ENCODE assay signal across 9 cellular contexts in the genomic region with DNA sequence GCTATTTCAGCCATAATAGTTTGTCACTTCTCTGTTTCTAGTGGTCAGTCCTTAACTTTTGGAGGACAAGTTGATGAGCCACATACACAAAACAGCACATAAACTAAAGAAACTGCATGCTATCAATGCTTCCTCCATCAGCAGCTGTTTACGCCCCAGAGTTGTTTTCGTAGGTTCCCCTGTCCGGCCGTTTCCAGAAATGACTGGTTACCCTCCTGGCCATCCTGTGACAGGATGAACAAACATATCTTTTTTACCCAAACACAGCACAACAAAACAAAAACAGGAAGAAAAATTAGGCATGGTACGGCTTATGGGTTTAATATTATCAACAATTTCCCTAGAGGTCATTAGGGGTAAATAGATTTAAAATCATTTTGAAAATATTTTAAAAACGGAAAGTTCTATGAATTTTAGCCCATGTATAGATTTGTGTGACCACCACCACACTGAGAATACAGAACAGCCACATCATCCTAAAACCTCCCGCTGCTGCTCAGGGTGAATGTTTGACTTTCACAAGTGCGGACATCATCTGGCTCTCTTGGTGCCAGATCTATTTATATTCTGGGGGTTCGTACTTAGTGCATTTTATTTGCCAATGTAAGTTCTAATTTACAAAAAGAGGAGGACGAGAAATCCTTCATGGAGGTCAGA.
DNase-seq lines count a peak whose midpoint lies in the region; ATAC-seq and TF ChIP-seq lines count a peak whose summit lies in the region.
"Had no signal": no experiment of that assay in that cellular context is flagged by ENCODE, and none has a peak within 500 bp of the region (broad histone marks: within the 10 kb centered on the region; RNA-seq: fewer than 3 reads in every experiment).

No MANE protein-coding gene starts in this region.

- H3K4me3 Mint-ChIP-seq in nephron progenitor cell = no peak overlapping the region
- no peak overlapping the region for H3K4me3 Mint-ChIP-seq in stimulated activated naive CD8-positive, alpha-beta T cell treated with anti-CD3 and anti-CD28 coated beads, Interleukin-15, amount 100 ng/mL, for 72 hours

- H3K36me3 ChIP-seq in SJCRH30 = no peaks in the 10 kb centered on the region

- ATAC-seq in GM18867 (IDR thresholded peaks at IDR 0.05; ENCODE audit: unreplicated experiment) (peak; percentile 79), HG02588 (IDR thresholded peaks at IDR 0.05; ENCODE audit: unreplicated experiment) (peak; percentile 76)
- ATAC-seq in stimulated activated naive CD8-positive, alpha-beta T cell treated with anti-CD3 and anti-CD28 coated beads, Interleukin-15, amount 100 ng/mL, for 72 hours = no peak

- H3K4me3 ChIP-seq in SJCRH30 = no peak overlapping the region

- H3K27ac Mint-ChIP-seq in nephron progenitor cell = peak overlapping the region; percentile 74
- no peak overlapping the region for H3K27ac Mint-ChIP-seq in stimulated activated naive CD8-positive, alpha-beta T cell treated with anti-CD3 and anti-CD28 coated beads, Interleukin-15, amount 100 ng/mL, for 72 hours

- peaks cover 8% of the 10 kb centered on the region for H3K4me1 ChIP-seq in SJCRH30

- peaks cover 13% of the 10 kb centered on the region for H3K36me3 Mint-ChIP-seq in nephron progenitor cell (ENCODE audit: low read depth)

- H3K9me3 ChIP-seq in SJCRH30 (replicated peaks) = no peaks in the 10 kb centered on the region

- H3K4me1 Mint-ChIP-seq in nephron progenitor cell = peaks cover 65% of the 10 kb centered on the region
- peaks cover 28% of the 10 kb centered on the region for H3K4me1 Mint-ChIP-seq in stimulated activated naive CD8-positive, alpha-beta T cell treated with anti-CD3 and anti-CD28 coated beads, Interleukin-15, amount 100 ng/mL, for 72 hours

- DNase-seq in SJCRH30 = no peak
- no peak for DNase-seq in nephron progenitor cell
- DNase-seq in central memory CD4-positive, alpha-beta T cell = no peak
- no peak for DNase-seq in NCI-H510A (lab: John Stamatoyannopoulos, UW)
- DNase-seq in stimulated activated naive CD8-positive, alpha-beta T cell treated with anti-CD3 and anti-CD28 coated beads, Interleukin-15, amount 100 ng/mL, for 72 hours = no peak
- no peak for DNase-seq in NCI-H1930 (lab: John Stamatoyannopoulos, UW)
- DNase-seq: activated gamma-delta T cell had no signal

- peak overlapping the region; percentile 22; the same call in 1 of the 2 replicates for H3K27ac ChIP-seq in SJCRH30

- no peaks in the 10 kb centered on the region for H3K9me3 Mint-ChIP-seq in nephron progenitor cell
- no peaks in the 10 kb centered on the region for H3K9me3 Mint-ChIP-seq in stimulated activated naive CD8-positive, alpha-beta T cell treated with anti-CD3 and anti-CD28 coated beads, Interleukin-15, amount 100 ng/mL, for 72 hours

- no peak for TF ChIP-seq CTCF in nephron progenitor cell (IDR thresholded peaks at IDR 0.05)

- H3K27me3 ChIP-seq in SJCRH30 = no peaks in the 10 kb centered on the region

- no peaks in the 10 kb centered on the region for H3K27me3 Mint-ChIP-seq in nephron progenitor cell (ENCODE audit: low read depth, poor library complexity)
- H3K27me3 Mint-ChIP-seq in stimulated activated naive CD8-positive, alpha-beta T cell treated with anti-CD3 and anti-CD28 coated beads, Interleukin-15, amount 100 ng/mL, for 72 hours = no peaks in the 10 kb centered on the region
